In the genomic region with DNA sequence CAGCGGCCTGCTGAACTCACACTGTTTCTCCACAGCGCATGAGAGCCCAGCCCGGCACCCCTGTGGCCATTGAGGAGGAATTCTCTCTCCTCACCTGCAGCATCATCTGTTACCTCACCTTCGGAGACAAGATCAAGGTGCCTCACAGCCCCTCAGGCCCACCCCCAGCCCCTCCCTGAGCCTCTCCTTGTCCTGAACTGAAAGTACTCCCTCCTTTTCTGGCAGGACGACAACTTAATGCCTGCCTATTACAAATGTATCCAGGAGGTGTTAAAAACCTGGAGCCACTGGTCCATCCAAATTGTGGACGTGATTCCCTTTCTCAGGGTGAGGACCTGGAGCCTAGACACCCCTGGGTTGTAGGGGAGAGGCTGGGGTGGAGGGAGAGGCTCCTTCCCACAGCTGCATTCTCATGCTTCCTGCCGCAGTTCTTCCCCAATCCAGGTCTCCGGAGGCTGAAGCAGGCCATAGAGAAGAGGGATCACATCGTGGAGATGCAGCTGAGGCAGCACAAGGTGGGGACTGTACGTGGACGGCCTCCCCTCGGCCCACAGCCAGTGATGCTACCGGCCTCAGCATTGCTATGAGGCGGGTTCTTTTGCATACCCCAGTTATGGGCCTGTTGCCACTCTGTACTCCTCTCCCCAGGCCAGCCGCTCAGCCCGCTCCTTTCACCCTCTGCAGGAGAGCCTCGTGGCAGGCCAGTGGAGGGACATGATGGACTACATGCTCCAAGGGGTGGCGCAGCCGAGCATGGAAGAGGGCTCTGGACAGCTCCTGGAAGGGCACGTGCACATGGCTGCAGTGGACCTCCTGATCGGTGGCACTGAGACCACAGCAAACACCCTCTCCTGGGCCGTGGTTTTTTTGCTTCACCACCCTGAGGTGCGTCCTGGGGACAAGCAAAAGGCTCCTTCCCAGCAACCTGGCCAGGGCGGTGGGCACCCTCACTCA, we compare ENCODE assay signal across 2 cellular contexts. TPM values are rescaled to one million over a fixed set of nuclear protein-coding genes. Genes with fewer than 3 reads are reported as not detected.
"Had no signal": no experiment of that assay in that cellular context is flagged by ENCODE, and none has a peak within 500 bp of the region (broad histone marks: within the 10 kb centered on the region; RNA-seq: fewer than 3 reads in every experiment).

No MANE protein-coding gene starts in this region.

RNA-seq across cellular contexts. Expression of gene CYP21A2, which starts 1.4 kb away (rescaled TPM):
- total RNA-seq: activated B cell treated with CpG ODN at 0.5 μM for 24 hours, bronchial epithelial cell had no signal
